ENCODE assay signal across 10 cellular contexts in genomic region chr20:57266251-57267157, GRCh38. TPM values are rescaled to one million over a fixed set of nuclear protein-coding genes. Genes with fewer than 3 reads are reported as not detected.
A peak's percentile ranks its signal among the peaks of the same experiment; 100 is the strongest.
DNase-seq lines count a peak whose midpoint lies in the region; ATAC-seq and TF ChIP-seq lines count a peak whose summit lies in the region.
"Had no signal": no experiment of that assay in that cellular context is flagged by ENCODE, and none has a peak within 500 bp of the region (broad histone marks: within the 10 kb centered on the region; RNA-seq: fewer than 3 reads in every experiment).

Gene BMP7, minus strand, starts transcription at chr20:57266641. Its CDS starts 519 bp downstream, at chr20:57266122.

- H3K36me3 ChIP-seq in PC-3 (ENCODE audit: low read depth, low read length) (no peaks in the 10 kb centered on the region), heart left ventricle (no peaks in the 10 kb centered on the region)

- peak within 1 kb of the TSS; percentile 90 for H3K4me3 Mint-ChIP-seq in progenitor cell of endocrine pancreas (ENCODE audit: low read depth)
- H3K4me3 Mint-ChIP-seq in activated CD8-positive, alpha-beta T cell treated with anti-CD3 and anti-CD28 coated beads, Interleukin-2, amount 10 ng/mL, durations not matched to agents 7 days and 5 days, result no peak within 1 kb of the TSS

- in situ Hi-C loops in G401 (cut with HindIII; ENCODE audit: low sequenced_read_pairs), result no loop called here

- H3K4me1 ChIP-seq in PC-3 (ENCODE audit: insufficient read depth, low read length) (no peaks in the 10 kb centered on the region), heart left ventricle (peaks cover 0 to 25% (median 0%) of the 10 kb centered on the region in 12 donors)

- CTCF ChIA-PET in PC-3 (lab: Charles Lee), result no interaction called here
- CTCF ChIA-PET in activated CD8-positive, alpha-beta T cell treated with anti-CD3 and anti-CD28 coated beads, Interleukin-2, amount 10 ng/mL, durations not matched to agents 7 days and 5 days (lab: Charles Lee), result no interaction called here

- 4 to 11% (median 7%) methylated on average over 38 to 89 of the region's 89 CpGs for WGBS in heart left ventricle, 4 donors

- no peaks in the 10 kb centered on the region for H3K36me3 Mint-ChIP-seq in progenitor cell of endocrine pancreas (ENCODE audit: insufficient read depth)
- no peaks in the 10 kb centered on the region for H3K36me3 Mint-ChIP-seq in activated CD8-positive, alpha-beta T cell treated with anti-CD3 and anti-CD28 coated beads, Interleukin-2, amount 10 ng/mL, durations not matched to agents 7 days and 5 days (ENCODE audit: low read depth)

- no peak; the same call in 1 of the 2 replicates for ATAC-seq in PC-3
- peak in 1 of 4 donors; percentile 36 for ATAC-seq in heart left ventricle
- ATAC-seq in activated CD8-positive, alpha-beta T cell treated with anti-CD3 and anti-CD28 coated beads, Interleukin-2, amount 10 ng/mL, durations not matched to agents 7 days and 5 days, result no peak
- ATAC-seq in HG03442 (IDR thresholded peaks at IDR 0.05; ENCODE audit: unreplicated experiment), result no peak

- BruUV-seq in PC-3 (replicated peaks; lab: Mats Ljungman, UMichigan), result no TSS peak

- H3K27ac Mint-ChIP-seq in progenitor cell of endocrine pancreas, result peak within 1 kb of the TSS; percentile 76
- no peak within 1 kb of the TSS for H3K27ac Mint-ChIP-seq in activated CD8-positive, alpha-beta T cell treated with anti-CD3 and anti-CD28 coated beads, Interleukin-2, amount 10 ng/mL, durations not matched to agents 7 days and 5 days

- H3K27ac ChIP-seq in PC-3 (ENCODE audit: low read length) (no peak within 1 kb of the TSS), heart left ventricle (peak within 1 kb of the TSS in 1 of 12 donors; percentile 27)
- H3K27ac ChIP-seq: PC-9 had no signal

- H3K9me3 Mint-ChIP-seq in progenitor cell of endocrine pancreas (ENCODE audit: low read depth), result no peaks in the 10 kb centered on the region
- no peaks in the 10 kb centered on the region for H3K9me3 Mint-ChIP-seq in activated CD8-positive, alpha-beta T cell treated with anti-CD3 and anti-CD28 coated beads, Interleukin-2, amount 10 ng/mL, durations not matched to agents 7 days and 5 days (ENCODE audit: insufficient read depth)

- no peaks in the 10 kb centered on the region for H3K9me2 ChIP-seq in PC-3 (replicated peaks; ENCODE audit: low read length)

- H3K79me2 ChIP-seq in PC-3 (ENCODE audit: low read length), result no peaks in the 10 kb centered on the region

- TF ChIP-seq POLR2A in heart left ventricle (IDR thresholded peaks at IDR 0.05), result no peak

- TF ChIP-seq CTCF in PC-3 (conservative IDR thresholded peaks at IDR 0.05; ENCODE audit: low read depth, low read length) (no peak), heart left ventricle (IDR thresholded peaks at IDR 0.05) (no peak), progenitor cell of endocrine pancreas (IDR thresholded peaks at IDR 0.05; ENCODE audit: unreplicated experiment) (no peak)

- no peaks in the 10 kb centered on the region for H4K20me1 ChIP-seq in PC-3 (ENCODE audit: low read length)

- H3K27me3 Mint-ChIP-seq in progenitor cell of endocrine pancreas, result peaks cover 38% of the 10 kb centered on the region
- H3K27me3 Mint-ChIP-seq in activated CD8-positive, alpha-beta T cell treated with anti-CD3 and anti-CD28 coated beads, Interleukin-2, amount 10 ng/mL, durations not matched to agents 7 days and 5 days (ENCODE audit: low read depth), result peaks cover 79% of the 10 kb centered on the region

- H3K27me3 ChIP-seq in PC-3 (ENCODE audit: low read length) (peaks cover 97% of the 10 kb centered on the region), heart left ventricle (peaks cover 25 to 87% (median 41%) of the 10 kb centered on the region in 9 donors)

- DNase-seq in G401 (ENCODE audit: low spot score) (no peak), PC-3 (no peak), heart left ventricle (no peak), progenitor cell of endocrine pancreas (ENCODE audit: low spot score, unreplicated experiment) (peak; percentile 39), NCI-H1048 (lab: John Stamatoyannopoulos, UW) (no peak), NCI-H1694 treated with DMSO at 0.1 percent for 48 hours (lab: John Stamatoyannopoulos, UW) (no peak)
- no peak for DNase-seq in activated CD8-positive, alpha-beta T cell treated with anti-CD3 and anti-CD28 coated beads, Interleukin-2, amount 10 ng/mL, durations not matched to agents 7 days and 5 days
- DNase-seq: effector CD8-positive, alpha-beta T cell had no signal

- no peak within 1 kb of the TSS for H3K4me3 ChIP-seq in PC-3 (ENCODE audit: low read length)
- peak within 1 kb of the TSS in 10 of 12 donors; percentile 15 to 52 (median 24) for H3K4me3 ChIP-seq in heart left ventricle
- H3K4me3 ChIP-seq: PC-9 had no signal

- POLR2A ChIA-PET in PC-3 (lab: Charles Lee; ENCODE audit: unreplicated experiment), result no interaction called here
- POLR2A ChIA-PET in activated CD8-positive, alpha-beta T cell treated with anti-CD3 and anti-CD28 coated beads, Interleukin-2, amount 10 ng/mL, durations not matched to agents 7 days and 5 days (lab: Charles Lee), result no interaction called here

- peaks cover 38% of the 10 kb centered on the region for H3K4me1 Mint-ChIP-seq in progenitor cell of endocrine pancreas (ENCODE audit: low read depth)
- no peaks in the 10 kb centered on the region for H3K4me1 Mint-ChIP-seq in activated CD8-positive, alpha-beta T cell treated with anti-CD3 and anti-CD28 coated beads, Interleukin-2, amount 10 ng/mL, durations not matched to agents 7 days and 5 days (ENCODE audit: low read depth)

- peak within 1 kb of the TSS; percentile 20; the same call in 1 of the 2 replicates for H3K4me2 ChIP-seq in PC-3 (ENCODE audit: low read length)
- H3K4me2 ChIP-seq: PC-9 had no signal

- H3F3A ChIP-seq in PC-3 (ENCODE audit: low read length, unreplicated experiment), result no peaks in the 10 kb centered on the region

- intact Hi-C loops in PC-3 (cut with micrococcal nuclease) (no loop called here), heart left ventricle (cut with DNase I) (loop anchor here in 1 of 10 donors (10.0 kb wide), 1 partner anchor 172 kb away; no protein-coding TSS in a partner anchor)

- H2AFZ ChIP-seq in PC-3 (ENCODE audit: low read length), result no peak within 1 kb of the TSS
- H2AFZ ChIP-seq: PC-9 had no signal

- H3K9me3 ChIP-seq in PC-3 (ENCODE audit: low read length) (no peaks in the 10 kb centered on the region), heart left ventricle (no peaks in the 10 kb centered on the region)

- no peak within 1 kb of the TSS for H3K9ac ChIP-seq in PC-3 (ENCODE audit: low read length)

RNA-seq across cellular contexts. Expression of gene BMP7, which starts in this region (rescaled TPM):
- total RNA-seq in G401 (2014; rRNA removed; shearing (Covaris generic)), result 81.3 and 122 TPM in 2 replicates
- not detected in 2 replicates for total RNA-seq in PC-3 (2014; rRNA removed)
- 10 to 100 TPM in 2 of 9 donors, 1 to 10 TPM in 6, under 1 TPM in 1; 0.72 to 12.3 (median 3.7) TPM for total RNA-seq in heart left ventricle
- polyA plus RNA-seq in heart left ventricle, result 1 to 10 TPM; 1.0 to 5.1 TPM
- 28.4 and 35.4 TPM in 2 replicates for total RNA-seq in progenitor cell of endocrine pancreas
- total RNA-seq in activated CD8-positive, alpha-beta T cell treated with anti-CD3 and anti-CD28 coated beads, Interleukin-2, amount 10 ng/mL, durations not matched to agents 7 days and 5 days, result not detected
